1 cellular context compared by ENCODE assay signal in the genomic region with DNA sequence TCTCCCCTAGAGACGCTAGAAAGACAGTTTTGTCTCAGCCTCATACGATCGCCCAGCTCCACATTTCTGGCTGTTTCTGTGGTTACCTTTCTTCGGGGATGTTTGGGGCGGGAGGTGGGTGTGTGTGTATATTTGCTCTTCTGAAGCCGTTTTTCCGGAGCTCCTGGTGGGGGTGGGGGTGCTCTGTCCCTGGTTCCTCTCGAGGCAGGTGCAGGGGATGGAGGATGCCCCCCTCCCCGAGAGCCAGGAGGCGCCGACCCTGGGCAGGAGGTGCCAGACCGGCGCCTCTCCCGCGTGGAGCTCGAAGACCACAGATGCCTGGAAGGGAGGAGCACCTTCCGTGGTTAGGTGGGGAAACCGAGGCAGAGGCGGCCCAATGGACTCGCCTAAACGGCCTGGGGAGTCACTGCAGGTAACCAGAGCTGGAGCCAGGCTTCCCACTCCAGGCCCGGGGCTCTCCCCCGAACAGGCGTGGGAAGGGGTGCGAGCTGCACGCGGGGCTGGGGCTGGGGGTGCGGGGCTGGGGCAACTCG.
TF ChIP-seq lines count a peak whose summit lies in the region.

No MANE protein-coding gene starts in this region.

TF ChIP-seq in HepG2, 621 proteins besides CTCF, POLR2A, EP300 and RAD21 (continued from another document and continues in another):
- TF ChIP-seq, protein P1, sequence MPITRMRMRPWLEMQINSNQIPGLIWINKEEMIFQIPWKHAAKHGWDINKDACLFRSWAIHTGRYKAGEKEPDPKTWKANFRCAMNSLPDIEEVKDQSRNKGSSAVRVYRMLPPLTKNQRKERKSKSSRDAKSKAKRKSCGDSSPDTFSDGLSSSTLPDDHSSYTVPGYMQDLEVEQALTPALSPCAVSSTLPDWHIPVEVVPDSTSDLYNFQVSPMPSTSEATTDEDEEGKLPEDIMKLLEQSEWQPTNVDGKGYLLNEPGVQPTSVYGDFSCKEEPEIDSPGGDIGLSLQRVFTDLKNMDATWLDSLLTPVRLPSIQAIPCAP (CRISPR knock-in tag; IDR thresholded peaks at IDR 0.05; ENCODE audit: low read depth) = 0 out of 2 replicates have a peak, but pooled peaks have one; percentile 44
- no peak for TF ChIP-seq HNF4G (IDR thresholded peaks at IDR 0.05; ENCODE audit: borderline replicate concordance, low read depth, low read length)
- TF ChIP-seq HNF4G (CRISPR knock-in tag; IDR thresholded peaks at IDR 0.05; ENCODE audit: borderline replicate concordance, low read depth) = no peak
- TF ChIP-seq KDM5A (IDR thresholded peaks at IDR 0.05; ENCODE audit: borderline replicate concordance, low read length) = no peak; the same call in 1 of the 2 replicates
- no peak for TF ChIP-seq ZNF564 (CRISPR knock-in tag; IDR thresholded peaks at IDR 0.05)
- TF ChIP-seq ZNF737 (CRISPR knock-in tag; IDR thresholded peaks at IDR 0.05; ENCODE audit: borderline replicate concordance) = no peak
- TF ChIP-seq ZNF556 (CRISPR knock-in tag; IDR thresholded peaks at IDR 0.05; ENCODE audit: borderline replicate concordance) = no peak
- TF ChIP-seq, protein P2, sequence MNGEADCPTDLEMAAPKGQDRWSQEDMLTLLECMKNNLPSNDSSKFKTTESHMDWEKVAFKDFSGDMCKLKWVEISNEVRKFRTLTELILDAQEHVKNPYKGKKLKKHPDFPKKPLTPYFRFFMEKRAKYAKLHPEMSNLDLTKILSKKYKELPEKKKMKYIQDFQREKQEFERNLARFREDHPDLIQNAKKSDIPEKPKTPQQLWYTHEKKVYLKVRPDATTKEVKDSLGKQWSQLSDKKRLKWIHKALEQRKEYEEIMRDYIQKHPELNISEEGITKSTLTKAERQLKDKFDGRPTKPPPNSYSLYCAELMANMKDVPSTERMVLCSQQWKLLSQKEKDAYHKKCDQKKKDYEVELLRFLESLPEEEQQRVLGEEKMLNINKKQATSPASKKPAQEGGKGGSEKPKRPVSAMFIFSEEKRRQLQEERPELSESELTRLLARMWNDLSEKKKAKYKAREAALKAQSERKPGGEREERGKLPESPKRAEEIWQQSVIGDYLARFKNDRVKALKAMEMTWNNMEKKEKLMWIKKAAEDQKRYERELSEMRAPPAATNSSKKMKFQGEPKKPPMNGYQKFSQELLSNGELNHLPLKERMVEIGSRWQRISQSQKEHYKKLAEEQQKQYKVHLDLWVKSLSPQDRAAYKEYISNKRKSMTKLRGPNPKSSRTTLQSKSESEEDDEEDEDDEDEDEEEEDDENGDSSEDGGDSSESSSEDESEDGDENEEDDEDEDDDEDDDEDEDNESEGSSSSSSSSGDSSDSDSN (CRISPR knock-in tag; IDR thresholded peaks at IDR 0.05) = no peak; the same call in none of the 2 replicates
- TF ChIP-seq, protein P3, sequence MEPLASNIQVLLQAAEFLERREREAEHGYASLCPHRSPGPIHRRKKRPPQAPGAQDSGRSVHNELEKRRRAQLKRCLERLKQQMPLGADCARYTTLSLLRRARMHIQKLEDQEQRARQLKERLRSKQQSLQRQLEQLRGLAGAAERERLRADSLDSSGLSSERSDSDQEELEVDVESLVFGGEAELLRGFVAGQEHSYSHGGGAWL (CRISPR knock-in tag; IDR thresholded peaks at IDR 0.05) = 0 out of 2 replicates have a peak, but pooled peaks have one; percentile 2
- TF ChIP-seq SMC3 (IDR thresholded peaks at IDR 0.05; ENCODE audit: low read length) = no peak
- TF ChIP-seq FOXM1 (CRISPR knock-in tag; IDR thresholded peaks at IDR 0.05) = no peak
- TF ChIP-seq CHD4 (IDR thresholded peaks at IDR 0.05; ENCODE audit: borderline replicate concordance, low read length) = no peak
- no peak for TF ChIP-seq ERF (CRISPR knock-in tag; IDR thresholded peaks at IDR 0.05)
- TF ChIP-seq, protein P4, sequence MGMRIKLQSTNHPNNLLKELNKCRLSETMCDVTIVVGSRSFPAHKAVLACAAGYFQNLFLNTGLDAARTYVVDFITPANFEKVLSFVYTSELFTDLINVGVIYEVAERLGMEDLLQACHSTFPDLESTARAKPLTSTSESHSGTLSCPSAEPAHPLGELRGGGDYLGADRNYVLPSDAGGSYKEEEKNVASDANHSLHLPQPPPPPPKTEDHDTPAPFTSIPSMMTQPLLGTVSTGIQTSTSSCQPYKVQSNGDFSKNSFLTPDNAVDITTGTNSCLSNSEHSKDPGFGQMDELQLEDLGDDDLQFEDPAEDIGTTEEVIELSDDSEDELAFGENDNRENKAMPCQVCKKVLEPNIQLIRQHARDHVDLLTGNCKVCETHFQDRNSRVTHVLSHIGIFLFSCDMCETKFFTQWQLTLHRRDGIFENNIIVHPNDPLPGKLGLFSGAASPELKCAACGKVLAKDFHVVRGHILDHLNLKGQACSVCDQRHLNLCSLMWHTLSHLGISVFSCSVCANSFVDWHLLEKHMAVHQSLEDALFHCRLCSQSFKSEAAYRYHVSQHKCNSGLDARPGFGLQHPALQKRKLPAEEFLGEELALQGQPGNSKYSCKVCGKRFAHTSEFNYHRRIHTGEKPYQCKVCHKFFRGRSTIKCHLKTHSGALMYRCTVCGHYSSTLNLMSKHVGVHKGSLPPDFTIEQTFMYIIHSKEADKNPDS (CRISPR knock-in tag; IDR thresholded peaks at IDR 0.05) = no peak
- TF ChIP-seq ZBTB42 (CRISPR knock-in tag; IDR thresholded peaks at IDR 0.05) = peak; percentile 52; the same call in 1 of the 2 replicates
- TF ChIP-seq CENPT (CRISPR knock-in tag; IDR thresholded peaks at IDR 0.05; ENCODE audit: low read depth) = no peak
- TF ChIP-seq, protein P5, sequence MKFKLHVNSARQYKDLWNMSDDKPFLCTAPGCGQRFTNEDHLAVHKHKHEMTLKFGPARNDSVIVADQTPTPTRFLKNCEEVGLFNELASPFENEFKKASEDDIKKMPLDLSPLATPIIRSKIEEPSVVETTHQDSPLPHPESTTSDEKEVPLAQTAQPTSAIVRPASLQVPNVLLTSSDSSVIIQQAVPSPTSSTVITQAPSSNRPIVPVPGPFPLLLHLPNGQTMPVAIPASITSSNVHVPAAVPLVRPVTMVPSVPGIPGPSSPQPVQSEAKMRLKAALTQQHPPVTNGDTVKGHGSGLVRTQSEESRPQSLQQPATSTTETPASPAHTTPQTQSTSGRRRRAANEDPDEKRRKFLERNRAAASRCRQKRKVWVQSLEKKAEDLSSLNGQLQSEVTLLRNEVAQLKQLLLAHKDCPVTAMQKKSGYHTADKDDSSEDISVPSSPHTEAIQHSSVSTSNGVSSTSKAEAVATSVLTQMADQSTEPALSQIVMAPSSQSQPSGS (CRISPR knock-in tag; IDR thresholded peaks at IDR 0.05) = no peak
- TF ChIP-seq ZNF44 (CRISPR knock-in tag; IDR thresholded peaks at IDR 0.05) = no peak
- peak; percentile 19 for TF ChIP-seq PTBP1 (IDR thresholded peaks at IDR 0.05; ENCODE audit: low read depth, low read length, poor library complexity, severe bottlenecking)
- no peak for TF ChIP-seq ZNF20 (CRISPR knock-in tag; IDR thresholded peaks at IDR 0.05)
- TF ChIP-seq GATA4 (IDR thresholded peaks at IDR 0.05; ENCODE audit: borderline replicate concordance, low read depth) = no peak
- TF ChIP-seq, protein P6, sequence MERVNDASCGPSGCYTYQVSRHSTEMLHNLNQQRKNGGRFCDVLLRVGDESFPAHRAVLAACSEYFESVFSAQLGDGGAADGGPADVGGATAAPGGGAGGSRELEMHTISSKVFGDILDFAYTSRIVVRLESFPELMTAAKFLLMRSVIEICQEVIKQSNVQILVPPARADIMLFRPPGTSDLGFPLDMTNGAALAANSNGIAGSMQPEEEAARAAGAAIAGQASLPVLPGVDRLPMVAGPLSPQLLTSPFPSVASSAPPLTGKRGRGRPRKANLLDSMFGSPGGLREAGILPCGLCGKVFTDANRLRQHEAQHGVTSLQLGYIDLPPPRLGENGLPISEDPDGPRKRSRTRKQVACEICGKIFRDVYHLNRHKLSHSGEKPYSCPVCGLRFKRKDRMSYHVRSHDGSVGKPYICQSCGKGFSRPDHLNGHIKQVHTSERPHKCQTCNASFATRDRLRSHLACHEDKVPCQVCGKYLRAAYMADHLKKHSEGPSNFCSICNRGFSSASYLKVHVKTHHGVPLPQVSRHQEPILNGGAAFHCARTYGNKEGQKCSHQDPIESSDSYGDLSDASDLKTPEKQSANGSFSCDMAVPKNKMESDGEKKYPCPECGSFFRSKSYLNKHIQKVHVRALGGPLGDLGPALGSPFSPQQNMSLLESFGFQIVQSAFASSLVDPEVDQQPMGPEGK (CRISPR knock-in tag; IDR thresholded peaks at IDR 0.05) = peak; percentile 18; the same call in 1 of the 2 replicates
- TF ChIP-seq BRCA1 (CRISPR knock-in tag; IDR thresholded peaks at IDR 0.05) = no peak
- no peak for TF ChIP-seq ATF1 (CRISPR knock-in tag; IDR thresholded peaks at IDR 0.05)
- TF ChIP-seq MEIS2 (CRISPR knock-in tag; IDR thresholded peaks at IDR 0.05) = 0 out of 2 replicates have a peak, but pooled peaks have one; percentile 64
- no peak for TF ChIP-seq MIER3 (CRISPR knock-in tag; IDR thresholded peaks at IDR 0.05; ENCODE audit: borderline replicate concordance)
- no peak for TF ChIP-seq ZNF383 (CRISPR knock-in tag; IDR thresholded peaks at IDR 0.05; ENCODE audit: borderline replicate concordance)
- TF ChIP-seq ZNF24 (IDR thresholded peaks at IDR 0.05) = no peak
- TF ChIP-seq ZNF670 (CRISPR knock-in tag; IDR thresholded peaks at IDR 0.05; ENCODE audit: borderline replicate concordance) = no peak
- no peak for TF ChIP-seq SIN3A (IDR thresholded peaks at IDR 0.05; ENCODE audit: borderline replicate concordance, low read depth, low read length)
- TF ChIP-seq ZNF557 (CRISPR knock-in tag; IDR thresholded peaks at IDR 0.05) = 0 out of 2 replicates have a peak, but pooled peaks have one; percentile 12
- TF ChIP-seq, protein P7, sequence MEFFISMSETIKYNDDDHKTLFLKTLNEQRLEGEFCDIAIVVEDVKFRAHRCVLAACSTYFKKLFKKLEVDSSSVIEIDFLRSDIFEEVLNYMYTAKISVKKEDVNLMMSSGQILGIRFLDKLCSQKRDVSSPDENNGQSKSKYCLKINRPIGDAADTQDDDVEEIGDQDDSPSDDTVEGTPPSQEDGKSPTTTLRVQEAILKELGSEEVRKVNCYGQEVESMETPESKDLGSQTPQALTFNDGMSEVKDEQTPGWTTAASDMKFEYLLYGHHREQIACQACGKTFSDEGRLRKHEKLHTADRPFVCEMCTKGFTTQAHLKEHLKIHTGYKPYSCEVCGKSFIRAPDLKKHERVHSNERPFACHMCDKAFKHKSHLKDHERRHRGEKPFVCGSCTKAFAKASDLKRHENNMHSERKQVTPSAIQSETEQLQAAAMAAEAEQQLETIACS (CRISPR knock-in tag; IDR thresholded peaks at IDR 0.05) = no peak
- TF ChIP-seq ZKSCAN5 (CRISPR knock-in tag; IDR thresholded peaks at IDR 0.05) = 0 out of 2 replicates have a peak, but pooled peaks have one; percentile 40
- no peak for TF ChIP-seq ZNF136 (CRISPR knock-in tag; IDR thresholded peaks at IDR 0.05; ENCODE audit: low read depth)
- no peak; the same call in 1 of the 2 replicates for TF ChIP-seq TARDBP (CRISPR knock-in tag; IDR thresholded peaks at IDR 0.05)
- no peak for TF ChIP-seq MAF1 (CRISPR knock-in tag; IDR thresholded peaks at IDR 0.05; ENCODE audit: borderline replicate concordance)
- 0 out of 2 replicates have a peak, but pooled peaks have one; percentile 6 for TF ChIP-seq MEIS1 (CRISPR knock-in tag; IDR thresholded peaks at IDR 0.05; ENCODE audit: borderline replicate concordance)
- TF ChIP-seq SUZ12 (IDR thresholded peaks at IDR 0.05; ENCODE audit: low read depth, low read length) = no peak
- TF ChIP-seq NFKBIZ (CRISPR knock-in tag; IDR thresholded peaks at IDR 0.05) = no peak
- no peak for TF ChIP-seq ONECUT2 (CRISPR knock-in tag; IDR thresholded peaks at IDR 0.05)
- TF ChIP-seq SRSF9 (IDR thresholded peaks at IDR 0.05; ENCODE audit: borderline replicate concordance, insufficient read depth, low read depth, low read length, poor library complexity, severe bottlenecking) = no peak
- TF ChIP-seq, protein P8, sequence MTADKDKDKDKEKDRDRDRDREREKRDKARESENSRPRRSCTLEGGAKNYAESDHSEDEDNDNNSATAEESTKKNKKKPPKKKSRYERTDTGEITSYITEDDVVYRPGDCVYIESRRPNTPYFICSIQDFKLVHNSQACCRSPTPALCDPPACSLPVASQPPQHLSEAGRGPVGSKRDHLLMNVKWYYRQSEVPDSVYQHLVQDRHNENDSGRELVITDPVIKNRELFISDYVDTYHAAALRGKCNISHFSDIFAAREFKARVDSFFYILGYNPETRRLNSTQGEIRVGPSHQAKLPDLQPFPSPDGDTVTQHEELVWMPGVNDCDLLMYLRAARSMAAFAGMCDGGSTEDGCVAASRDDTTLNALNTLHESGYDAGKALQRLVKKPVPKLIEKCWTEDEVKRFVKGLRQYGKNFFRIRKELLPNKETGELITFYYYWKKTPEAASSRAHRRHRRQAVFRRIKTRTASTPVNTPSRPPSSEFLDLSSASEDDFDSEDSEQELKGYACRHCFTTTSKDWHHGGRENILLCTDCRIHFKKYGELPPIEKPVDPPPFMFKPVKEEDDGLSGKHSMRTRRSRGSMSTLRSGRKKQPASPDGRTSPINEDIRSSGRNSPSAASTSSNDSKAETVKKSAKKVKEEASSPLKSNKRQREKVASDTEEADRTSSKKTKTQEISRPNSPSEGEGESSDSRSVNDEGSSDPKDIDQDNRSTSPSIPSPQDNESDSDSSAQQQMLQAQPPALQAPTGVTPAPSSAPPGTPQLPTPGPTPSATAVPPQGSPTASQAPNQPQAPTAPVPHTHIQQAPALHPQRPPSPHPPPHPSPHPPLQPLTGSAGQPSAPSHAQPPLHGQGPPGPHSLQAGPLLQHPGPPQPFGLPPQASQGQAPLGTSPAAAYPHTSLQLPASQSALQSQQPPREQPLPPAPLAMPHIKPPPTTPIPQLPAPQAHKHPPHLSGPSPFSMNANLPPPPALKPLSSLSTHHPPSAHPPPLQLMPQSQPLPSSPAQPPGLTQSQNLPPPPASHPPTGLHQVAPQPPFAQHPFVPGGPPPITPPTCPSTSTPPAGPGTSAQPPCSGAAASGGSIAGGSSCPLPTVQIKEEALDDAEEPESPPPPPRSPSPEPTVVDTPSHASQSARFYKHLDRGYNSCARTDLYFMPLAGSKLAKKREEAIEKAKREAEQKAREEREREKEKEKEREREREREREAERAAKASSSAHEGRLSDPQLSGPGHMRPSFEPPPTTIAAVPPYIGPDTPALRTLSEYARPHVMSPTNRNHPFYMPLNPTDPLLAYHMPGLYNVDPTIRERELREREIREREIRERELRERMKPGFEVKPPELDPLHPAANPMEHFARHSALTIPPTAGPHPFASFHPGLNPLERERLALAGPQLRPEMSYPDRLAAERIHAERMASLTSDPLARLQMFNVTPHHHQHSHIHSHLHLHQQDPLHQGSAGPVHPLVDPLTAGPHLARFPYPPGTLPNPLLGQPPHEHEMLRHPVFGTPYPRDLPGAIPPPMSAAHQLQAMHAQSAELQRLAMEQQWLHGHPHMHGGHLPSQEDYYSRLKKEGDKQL (CRISPR knock-in tag; IDR thresholded peaks at IDR 0.05; ENCODE audit: low read depth) = no peak
- TF ChIP-seq, protein P9, sequence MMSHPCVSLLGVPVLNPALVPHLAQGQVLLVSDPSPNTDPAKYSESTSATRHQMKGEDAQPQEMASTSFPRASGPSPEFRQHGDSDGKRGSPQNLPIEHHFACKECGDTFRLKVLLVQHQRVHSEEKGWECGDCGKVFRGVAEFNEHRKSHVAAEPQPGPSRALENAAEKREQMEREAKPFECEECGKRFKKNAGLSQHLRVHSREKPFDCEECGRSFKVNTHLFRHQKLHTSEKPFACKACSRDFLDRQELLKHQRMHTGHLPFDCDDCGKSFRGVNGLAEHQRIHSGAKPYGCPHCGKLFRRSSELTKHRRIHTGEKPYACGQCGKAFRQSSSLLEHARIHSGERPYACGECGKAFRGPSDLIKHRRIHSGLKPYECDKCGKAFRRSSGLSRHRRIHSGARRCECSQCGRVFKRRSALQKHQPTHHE (CRISPR knock-in tag; IDR thresholded peaks at IDR 0.05; ENCODE audit: borderline replicate concordance) = no peak
- TF ChIP-seq KDM5B (CRISPR knock-in tag; IDR thresholded peaks at IDR 0.05; ENCODE audit: borderline replicate concordance) = no peak; the same call in 1 of the 2 replicates
- no peak for TF ChIP-seq IRF2 (CRISPR knock-in tag; IDR thresholded peaks at IDR 0.05)
- TF ChIP-seq ZNF274 (CRISPR knock-in tag; IDR thresholded peaks at IDR 0.05) = peak; percentile 48
- TF ChIP-seq FOXA3 (CRISPR knock-in tag; IDR thresholded peaks at IDR 0.05) = no peak
